Comparison of ENCODE assay signal across 1 cellular context in the genomic region with DNA sequence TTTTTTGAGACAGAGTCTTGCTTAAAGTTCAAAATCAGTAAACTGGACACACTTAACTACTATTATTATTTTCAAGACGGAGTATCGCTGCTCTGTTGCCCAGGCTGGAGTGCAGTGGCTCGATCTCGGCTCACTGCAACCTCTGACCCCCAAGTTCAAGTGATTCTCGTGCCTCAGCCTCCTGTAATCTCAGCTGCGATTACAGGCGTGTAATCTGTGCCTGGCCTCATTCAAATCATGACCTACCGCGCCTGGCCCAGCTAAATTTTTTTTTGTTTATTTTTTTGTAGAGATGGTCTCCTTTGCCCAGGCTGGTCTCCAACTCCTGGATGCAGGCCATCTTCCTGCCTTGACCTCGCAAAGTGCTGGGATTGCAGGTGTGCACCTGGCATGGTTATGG.
TF ChIP-seq lines count a peak whose summit lies in the region.

No MANE protein-coding gene starts in this region.

TF ChIP-seq in K562, 482 proteins besides CTCF, POLR2A, EP300 and RAD21:
- TF ChIP-seq KDM1A (IDR thresholded peaks at IDR 0.05) (peak; percentile 72 to 86; a peak in 3 of 4 replicates), RCOR1 (IDR thresholded peaks at IDR 0.05; ENCODE audit: borderline replicate concordance in 1 of 2, low read depth in 2 of 2, low read length in 2 of 2) (peak in 1 of 2 experiments; percentile 27; a peak in 1 of 4 replicates), TAF9B (IDR thresholded peaks at IDR 0.05; ENCODE audit: partially characterized antibody) (no peak)
